Comparison of ENCODE assay signal across 9 cellular contexts in genomic region chr5:172868924-172869565, GRCh38. TPM values are rescaled to one million over a fixed set of nuclear protein-coding genes. Genes with fewer than 3 reads are reported as not detected.
DNase-seq lines count a peak whose midpoint lies in the region; ATAC-seq and TF ChIP-seq lines count a peak whose summit lies in the region.
"Had no signal": no experiment of that assay in that cellular context is flagged by ENCODE, and none has a peak within 500 bp of the region (broad histone marks: within the 10 kb centered on the region; RNA-seq: fewer than 3 reads in every experiment).

No MANE protein-coding gene starts in this region.

- H3K4me3 ChIP-seq in HEK293 (ENCODE audit: low read depth, low read length), result no peak overlapping the region
- H3K4me3 ChIP-seq in brain microvascular endothelial cell (ENCODE audit: low read depth, low read length), result peak overlapping the region; percentile 20
- H3K4me3 ChIP-seq in kidney epithelial cell (ENCODE audit: low read depth, low read length), result no peak overlapping the region
- peak overlapping the region; percentile 13 to 54 for H3K4me3 ChIP-seq in stomach smooth muscle (ENCODE audit: low read length in 2 of 2)

- ATAC-seq in GM19467 (IDR thresholded peaks at IDR 0.05; ENCODE audit: unreplicated experiment) (no peak), GM21825 (IDR thresholded peaks at IDR 0.05; ENCODE audit: unreplicated experiment) (no peak)

- no peaks in the 10 kb centered on the region for H3K36me3 ChIP-seq in HEK293 (ENCODE audit: control insufficient read depth in 2 of 2, insufficient read depth in 1 of 2, low read length in 2 of 2)
- peaks cover 5% of the 10 kb centered on the region for H3K36me3 ChIP-seq in brain microvascular endothelial cell (replicated peaks)
- no peaks in the 10 kb centered on the region for H3K36me3 ChIP-seq in kidney epithelial cell (ENCODE audit: control insufficient read depth, insufficient read depth, low read length)
- H3K36me3 ChIP-seq in stomach smooth muscle (ENCODE audit: control insufficient read depth in 2 of 2, insufficient read depth in 2 of 2, low read length in 2 of 2), result no peaks in the 10 kb centered on the region

- no peaks in the 10 kb centered on the region for H3K27me3 ChIP-seq in brain microvascular endothelial cell (replicated peaks)
- no peaks in the 10 kb centered on the region for H3K27me3 ChIP-seq in kidney epithelial cell (ENCODE audit: control insufficient read depth, insufficient read depth, low read length)
- H3K27me3 ChIP-seq in stomach smooth muscle (ENCODE audit: control insufficient read depth in 1 of 2, insufficient read depth in 2 of 2, low read length in 2 of 2), result no peaks in the 10 kb centered on the region

- in situ Hi-C loops in brain microvascular endothelial cell (cut with HindIII; ENCODE audit: low pct_ligation_motif_present, low sequenced_read_pairs), result no loop called here

- TF ChIP-seq CTCF in HEK293 (tag by site-specific recombination; IDR thresholded peaks at IDR 0.05), result no peak
- peak; percentile 73 for TF ChIP-seq CTCF in brain microvascular endothelial cell (IDR thresholded peaks at IDR 0.05; ENCODE audit: low read depth, low read length, missing control alignments)
- peak; percentile 33 for TF ChIP-seq CTCF in kidney epithelial cell (IDR thresholded peaks at IDR 0.05; ENCODE audit: insufficient read depth, low read length, poor library complexity, severe bottlenecking)

- peak; percentile 93 for DNase-seq in brain microvascular endothelial cell
- DNase-seq in kidney epithelial cell (ENCODE audit: low read depth), result peak; percentile 73
- DNase-seq in NCI-H1092 treated with DMSO at 0.1 percent for 48 hours (lab: John Stamatoyannopoulos, UW), result no peak
- DNase-seq in NCI-H2107 treated with DMSO at 0.1 percent for 48 hours (lab: John Stamatoyannopoulos, UW; ENCODE audit: unreplicated experiment), result no peak
- DNase-seq: effector CD4-positive, alpha-beta T cell had no signal

- CTCF ChIA-PET in HEK293 (lab: Yijun Ruan, JAX), result interaction anchor here (0.6 to 1.3 kb wide), 4 partner anchors 13 to 606 kb away, joined by 3 to 5 read pairs (median 4); no protein-coding TSS in a partner anchor

- POLR2A ChIA-PET in HEK293 (lab: Yijun Ruan, JAX), result interaction anchor here (1.0 kb wide), 2 partner anchors 98 to 99 kb away, joined by 3 read pairs; partner anchors contain the start of gene DUSP1

- H3K9me3 ChIP-seq in HEK293 (ENCODE audit: control insufficient read depth, insufficient read depth, low read depth, low read length) (no peaks in the 10 kb centered on the region), stomach smooth muscle (ENCODE audit: control insufficient read depth in 2 of 2, low read length in 2 of 2) (no peaks in the 10 kb centered on the region)

- H3K4me1 ChIP-seq in HEK293 (ENCODE audit: control insufficient read depth, insufficient read depth, low read length), result peaks cover 6% of the 10 kb centered on the region; the same call in 1 of the 2 replicates
- peaks cover 81% of the 10 kb centered on the region for H3K4me1 ChIP-seq in stomach smooth muscle (ENCODE audit: control insufficient read depth, insufficient read depth, low read length)

- peak overlapping the region; percentile 47 to 64 for H3K9ac ChIP-seq in stomach smooth muscle (ENCODE audit: low read length in 2 of 2)

- H3K27ac ChIP-seq in HEK293 (ENCODE audit: extremely low read depth, low read depth, low read length), result no peak overlapping the region
- peak overlapping the region; percentile 99 for H3K27ac ChIP-seq in brain microvascular endothelial cell
- peak overlapping the region; percentile 94 for H3K27ac ChIP-seq in stomach smooth muscle (ENCODE audit: low read length)

TF ChIP-seq in HEK293, 187 proteins besides CTCF, POLR2A, EP300 and RAD21 (continues in another document):
- TF ChIP-seq ZNF701 (tag by site-specific recombination; IDR thresholded peaks at IDR 0.05), result no peak
- no peak for TF ChIP-seq ZNF549 (tag by site-specific recombination; IDR thresholded peaks at IDR 0.05)
- TF ChIP-seq, protein P1, sequence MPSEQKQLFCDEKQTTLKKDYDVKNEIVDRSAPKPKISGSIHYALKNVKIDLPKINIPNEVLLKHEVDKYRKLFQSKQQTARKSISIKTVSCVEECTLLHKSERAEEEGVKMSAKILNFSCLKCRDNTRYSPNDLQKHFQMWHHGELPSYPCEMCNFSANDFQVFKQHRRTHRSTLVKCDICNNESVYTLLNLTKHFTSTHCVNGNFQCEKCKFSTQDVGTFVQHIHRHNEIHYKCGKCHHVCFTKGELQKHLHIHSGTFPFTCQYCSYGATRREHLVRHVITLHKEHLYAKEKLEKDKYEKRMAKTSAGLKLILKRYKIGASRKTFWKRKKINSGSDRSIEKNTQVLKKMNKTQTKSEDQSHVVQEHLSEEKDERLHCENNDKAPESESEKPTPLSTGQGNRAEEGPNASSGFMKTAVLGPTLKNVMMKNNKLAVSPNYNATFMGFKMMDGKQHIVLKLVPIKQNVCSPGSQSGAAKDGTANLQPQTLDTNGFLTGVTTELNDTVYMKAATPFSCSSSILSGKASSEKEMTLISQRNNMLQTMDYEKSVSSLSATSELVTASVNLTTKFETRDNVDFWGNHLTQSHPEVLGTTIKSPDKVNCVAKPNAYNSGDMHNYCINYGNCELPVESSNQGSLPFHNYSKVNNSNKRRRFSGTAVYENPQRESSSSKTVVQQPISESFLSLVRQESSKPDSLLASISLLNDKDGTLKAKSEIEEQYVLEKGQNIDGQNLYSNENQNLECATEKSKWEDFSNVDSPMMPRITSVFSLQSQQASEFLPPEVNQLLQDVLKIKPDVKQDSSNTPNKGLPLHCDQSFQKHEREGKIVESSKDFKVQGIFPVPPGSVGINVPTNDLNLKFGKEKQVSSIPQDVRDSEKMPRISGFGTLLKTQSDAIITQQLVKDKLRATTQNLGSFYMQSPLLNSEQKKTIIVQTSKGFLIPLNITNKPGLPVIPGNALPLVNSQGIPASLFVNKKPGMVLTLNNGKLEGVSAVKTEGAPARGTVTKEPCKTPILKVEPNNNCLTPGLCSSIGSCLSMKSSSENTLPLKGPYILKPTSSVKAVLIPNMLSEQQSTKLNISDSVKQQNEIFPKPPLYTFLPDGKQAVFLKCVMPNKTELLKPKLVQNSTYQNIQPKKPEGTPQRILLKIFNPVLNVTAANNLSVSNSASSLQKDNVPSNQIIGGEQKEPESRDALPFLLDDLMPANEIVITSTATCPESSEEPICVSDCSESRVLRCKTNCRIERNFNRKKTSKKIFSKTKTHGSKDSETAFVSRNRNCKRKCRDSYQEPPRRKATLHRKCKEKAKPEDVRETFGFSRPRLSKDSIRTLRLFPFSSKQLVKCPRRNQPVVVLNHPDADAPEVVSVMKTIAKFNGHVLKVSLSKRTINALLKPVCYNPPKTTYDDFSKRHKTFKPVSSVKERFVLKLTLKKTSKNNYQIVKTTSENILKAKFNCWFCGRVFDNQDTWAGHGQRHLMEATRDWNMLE (tag by site-specific recombination; conservative IDR thresholded peaks at IDR 0.05; ENCODE audit: low read depth), result no peak
- TF ChIP-seq PRDM1 (tag by site-specific recombination; IDR thresholded peaks at IDR 0.05), result 0 out of 2 replicates have a peak, but pooled peaks have one; percentile 15
- no peak for TF ChIP-seq ZNF639 (tag by site-specific recombination; IDR thresholded peaks at IDR 0.05)
- TF ChIP-seq ZNF558 (tag by site-specific recombination; IDR thresholded peaks at IDR 0.05), result no peak
- TF ChIP-seq GLIS1 (tag by site-specific recombination; IDR thresholded peaks at IDR 0.05), result peak; percentile 89
- TF ChIP-seq ZSCAN18 (tag by site-specific recombination; IDR thresholded peaks at IDR 0.05), result no peak
- TF ChIP-seq MZF1 (tag by site-specific recombination; IDR thresholded peaks at IDR 0.05; ENCODE audit: borderline replicate concordance), result peak; percentile 19; the same call in 1 of the 2 replicates
- TF ChIP-seq ZNF366 (tag by site-specific recombination; conservative IDR thresholded peaks at IDR 0.05), result no peak
- TF ChIP-seq, protein P2, sequence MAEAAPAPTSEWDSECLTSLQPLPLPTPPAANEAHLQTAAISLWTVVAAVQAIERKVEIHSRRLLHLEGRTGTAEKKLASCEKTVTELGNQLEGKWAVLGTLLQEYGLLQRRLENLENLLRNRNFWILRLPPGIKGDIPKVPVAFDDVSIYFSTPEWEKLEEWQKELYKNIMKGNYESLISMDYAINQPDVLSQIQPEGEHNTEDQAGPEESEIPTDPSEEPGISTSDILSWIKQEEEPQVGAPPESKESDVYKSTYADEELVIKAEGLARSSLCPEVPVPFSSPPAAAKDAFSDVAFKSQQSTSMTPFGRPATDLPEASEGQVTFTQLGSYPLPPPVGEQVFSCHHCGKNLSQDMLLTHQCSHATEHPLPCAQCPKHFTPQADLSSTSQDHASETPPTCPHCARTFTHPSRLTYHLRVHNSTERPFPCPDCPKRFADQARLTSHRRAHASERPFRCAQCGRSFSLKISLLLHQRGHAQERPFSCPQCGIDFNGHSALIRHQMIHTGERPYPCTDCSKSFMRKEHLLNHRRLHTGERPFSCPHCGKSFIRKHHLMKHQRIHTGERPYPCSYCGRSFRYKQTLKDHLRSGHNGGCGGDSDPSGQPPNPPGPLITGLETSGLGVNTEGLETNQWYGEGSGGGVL (tag by site-specific recombination; IDR thresholded peaks at IDR 0.05), result peak; percentile 14; the same call in 1 of the 2 replicates

RNA-seq across cellular contexts. Expression of gene ERGIC1, which starts 35.0 kb away (rescaled TPM):
- total RNA-seq in kidney epithelial cell, result 183 and 232 TPM in 2 replicates

Comparison
In these comparisons a context has a peak if more than half of its experiments do, and no peak if none do; other contexts are left out.
1. H3K4me3 ChIP-seq: peak in brain microvascular endothelial cell (single experiment) and stomach smooth muscle (2 of 2); none in HEK293 (single experiment) and kidney epithelial cell (single experiment).
2. DNase-seq: peak in brain microvascular endothelial cell (single experiment) and kidney epithelial cell (single experiment); none in NCI-H1092 treated with DMSO at 0.1 percent for 48 hours (single experiment) and NCI-H2107 treated with DMSO at 0.1 percent for 48 hours (single experiment).